In the genomic region with DNA sequence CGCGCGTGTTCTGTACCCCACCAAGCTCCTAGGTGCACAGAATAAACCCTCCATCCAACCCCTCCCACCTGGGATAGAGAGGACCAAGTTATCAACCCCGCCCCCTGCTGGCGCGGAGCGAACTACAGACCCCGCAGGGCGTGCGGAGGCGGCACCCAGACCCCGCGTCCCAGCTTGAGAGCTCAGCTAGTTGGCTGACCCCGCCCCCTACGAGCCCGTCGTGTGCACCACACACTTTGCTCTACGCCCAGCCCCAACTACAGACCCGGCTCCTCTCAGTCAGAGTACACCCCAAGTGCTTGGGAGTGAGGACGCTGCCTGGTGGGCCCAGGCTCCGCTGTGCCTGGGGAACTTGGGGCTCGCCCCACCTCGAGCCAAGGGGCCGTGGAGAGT, we compare ENCODE assay signal across 8 cellular contexts.
DNase-seq lines count a peak whose midpoint lies in the region; ATAC-seq lines count a peak whose summit lies in the region.

No MANE protein-coding gene starts in this region.

- H3K27ac ChIP-seq in angular gyrus (ENCODE audit: low read depth, low read length), result peak overlapping the region; percentile 44

- H3K4me3 Mint-ChIP-seq in stimulated activated memory B cell treated with anti-CD40 and anti-IgM and Interleukin-4, amounts not matched to agents 10 μg/mL and 1 μg/mL and 100 μg/mL, for 72 hours, result peak overlapping the region; percentile 22

- peaks cover 86% of the 10 kb centered on the region for H3K27me3 Mint-ChIP-seq in stimulated activated memory B cell treated with anti-CD40 and anti-IgM and Interleukin-4, amounts not matched to agents 10 μg/mL and 1 μg/mL and 100 μg/mL, for 72 hours

- peak; percentile 46 for ATAC-seq in stimulated activated memory B cell treated with anti-CD40 and anti-IgM and Interleukin-4, amounts not matched to agents 10 μg/mL and 1 μg/mL and 100 μg/mL, for 72 hours

- no peak overlapping the region for H3K27ac Mint-ChIP-seq in stimulated activated memory B cell treated with anti-CD40 and anti-IgM and Interleukin-4, amounts not matched to agents 10 μg/mL and 1 μg/mL and 100 μg/mL, for 72 hours

- H3K4me1 Mint-ChIP-seq in stimulated activated memory B cell treated with anti-CD40 and anti-IgM and Interleukin-4, amounts not matched to agents 10 μg/mL and 1 μg/mL and 100 μg/mL, for 72 hours, result peaks cover 25% of the 10 kb centered on the region

- peak; percentile 38 for DNase-seq in activated T-cell treated with anti-CD3 and anti-CD28 coated beads for 48 hours (ENCODE audit: low read depth)
- DNase-seq in activated T-cell treated with anti-CD3 and anti-CD28 coated beads for 4 hours, result no peak
- peak; percentile 87 for DNase-seq in islet precursor cell
- DNase-seq in NCI-H1436 treated with DMSO at 0.1 percent for 48 hours (lab: John Stamatoyannopoulos, UW), result no peak
- no peak for DNase-seq in DMS153 (lab: John Stamatoyannopoulos, UW)
- no peak for DNase-seq in activated effector memory CD4-positive, alpha-beta T cell treated with Interleukin-2 at 50 U/mL for 16 hours

- no peaks in the 10 kb centered on the region for H3K9me3 Mint-ChIP-seq in stimulated activated memory B cell treated with anti-CD40 and anti-IgM and Interleukin-4, amounts not matched to agents 10 μg/mL and 1 μg/mL and 100 μg/mL, for 72 hours

- no peaks in the 10 kb centered on the region for H3K36me3 Mint-ChIP-seq in stimulated activated memory B cell treated with anti-CD40 and anti-IgM and Interleukin-4, amounts not matched to agents 10 μg/mL and 1 μg/mL and 100 μg/mL, for 72 hours

Comparison
In these comparisons a context has a peak if more than half of its experiments do, and no peak if none do; other contexts are left out.
1. DNase-seq: peak in activated T-cell treated with anti-CD3 and anti-CD28 coated beads for 48 hours (single experiment) and islet precursor cell (single experiment); none in activated T-cell treated with anti-CD3 and anti-CD28 coated beads for 4 hours (single experiment), NCI-H1436 treated with DMSO at 0.1 percent for 48 hours (single experiment), DMS153 (single experiment) and activated effector memory CD4-positive, alpha-beta T cell treated with Interleukin-2 at 50 U/mL for 16 hours (single experiment).